In the genomic region with DNA sequence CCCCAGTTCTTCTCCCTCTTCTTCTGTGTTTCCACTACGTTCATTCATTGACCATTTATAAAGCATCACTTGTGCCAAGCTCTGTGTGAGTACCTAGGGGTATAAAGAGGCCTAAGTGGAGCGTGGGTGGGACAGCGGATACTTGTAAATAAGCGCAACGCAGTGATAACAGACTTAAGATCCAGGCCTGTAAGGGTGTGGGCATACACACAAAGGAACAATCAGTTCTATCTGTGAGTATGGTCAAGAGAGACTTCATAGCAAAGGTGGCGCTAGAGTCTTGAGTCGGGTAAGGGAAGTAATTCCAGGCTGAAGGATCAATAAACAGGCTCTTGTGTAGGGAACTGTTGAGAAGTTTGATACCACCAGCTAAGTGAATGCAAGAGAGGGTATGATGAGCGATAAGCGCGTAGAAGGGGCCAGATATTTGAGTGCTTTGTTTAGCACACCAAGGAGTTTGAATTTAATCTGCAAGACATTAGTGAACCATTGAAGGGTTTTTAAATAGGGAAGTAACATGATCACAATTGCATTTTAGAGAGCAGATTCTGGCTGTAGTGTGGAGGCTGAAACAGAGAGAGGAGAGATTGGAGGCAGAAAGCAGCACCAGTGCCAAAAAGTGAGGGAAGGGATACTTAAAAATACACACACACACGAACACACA, we compare ENCODE assay signal across 8 cellular contexts. TPM values are rescaled to one million over a fixed set of nuclear protein-coding genes. Genes with fewer than 3 reads are reported as not detected.
DNase-seq lines count a peak whose midpoint lies in the region; ATAC-seq and TF ChIP-seq lines count a peak whose summit lies in the region.

No MANE protein-coding gene starts in this region.

- ATAC-seq in naive B cell (ENCODE audit: low read depth in 2 of 2) (no peak), GM19395 (IDR thresholded peaks at IDR 0.05; ENCODE audit: unreplicated experiment) (no peak), GM21390 (IDR thresholded peaks at IDR 0.05; ENCODE audit: unreplicated experiment) (no peak)

- no peak for TF ChIP-seq CTCF in Calu3 (IDR thresholded peaks at IDR 0.05; ENCODE audit: unreplicated experiment)
- no peak for TF ChIP-seq CTCF in MCF 10A (IDR thresholded peaks at IDR 0.05; ENCODE audit: unreplicated experiment)

- peak overlapping the region; percentile 94 for H3K4me3 Mint-ChIP-seq in Calu3 (ENCODE audit: low read depth, unreplicated experiment)
- H3K4me3 Mint-ChIP-seq in MCF 10A (ENCODE audit: unreplicated experiment), result peak overlapping the region; percentile 85
- H3K4me3 Mint-ChIP-seq in naive B cell, result peak overlapping the region; percentile 73 to 98 (median 92)

- DNase-seq in Calu3, result no peak
- peak; percentile 48 for DNase-seq in KBM-7
- DNase-seq in MCF 10A (ENCODE audit: unreplicated experiment), result no peak
- no peak for DNase-seq in naive B cell
- DNase-seq in stimulated activated CD4-positive, alpha-beta T cell treated with anti-CD3 and anti-CD28 coated beads, Interleukin-4, amount 100 ng/mL, for 24 hours, result no peak
- DNase-seq in activated CD4-positive, alpha-beta T cell treated with anti-CD3 and anti-CD28 coated beads for 1 hour, result no peak

- H3K27me3 Mint-ChIP-seq in Calu3 (ENCODE audit: unreplicated experiment) (no peaks in the 10 kb centered on the region), MCF 10A (ENCODE audit: insufficient read depth, unreplicated experiment) (no peaks in the 10 kb centered on the region), naive B cell (no peaks in the 10 kb centered on the region)

- H3K9me3 Mint-ChIP-seq in Calu3 (ENCODE audit: low read depth, unreplicated experiment), result no peaks in the 10 kb centered on the region
- no peaks in the 10 kb centered on the region for H3K9me3 Mint-ChIP-seq in MCF 10A (ENCODE audit: unreplicated experiment)
- H3K9me3 Mint-ChIP-seq in naive B cell, result no peaks in the 10 kb centered on the region

- H3K27ac Mint-ChIP-seq in Calu3 (ENCODE audit: unreplicated experiment) (peak overlapping the region; percentile 35), MCF 10A (ENCODE audit: low read depth, unreplicated experiment) (peak overlapping the region; percentile 43), naive B cell (peak overlapping the region in 3 of 6 donors; percentile 4 to 96 (median 67))

- CTCF ChIA-PET in Calu3 (lab: Charles Lee) (interaction anchor here (0.8 kb wide), 1 partner anchor 186 kb away, joined by 4 read pairs; no protein-coding TSS in a partner anchor), MCF 10A (lab: Yijun Ruan, JAX) (interaction anchor here (0.7 to 1.4 kb wide), 7 partner anchors 12 to 868 kb away, joined by 3 to 9 read pairs (median 4); no protein-coding TSS in a partner anchor)

- intact Hi-C loops in Calu3 (cut with micrococcal nuclease; ENCODE audit: unreplicated experiment) (loop anchor here (10.0 kb wide), 1 partner anchor 89 kb away; a partner anchor contains a TSS), MCF 10A (cut with micrococcal nuclease) (no loop called here)

- H3K36me3 Mint-ChIP-seq in Calu3 (ENCODE audit: insufficient read depth, unreplicated experiment) (peaks cover 12% of the 10 kb centered on the region), MCF 10A (ENCODE audit: insufficient read depth, unreplicated experiment) (peaks cover 6% of the 10 kb centered on the region), naive B cell (no peaks in the 10 kb centered on the region)

- peaks cover 33% of the 10 kb centered on the region for H3K4me1 Mint-ChIP-seq in Calu3 (ENCODE audit: low read depth, unreplicated experiment)
- peaks cover 27% of the 10 kb centered on the region for H3K4me1 Mint-ChIP-seq in MCF 10A (ENCODE audit: insufficient read depth, unreplicated experiment)
- H3K4me1 Mint-ChIP-seq in naive B cell, result peaks cover 26 to 34% (median 29%) of the 10 kb centered on the region in 3 donors

- in situ Hi-C loops in KBM-7 (cut with MboI; ENCODE audit: low pct_unique_long_range_greater_than_20kb, low sequenced_read_pairs), result loop anchor here (25.0 kb wide), 1 partner anchor 217 kb away; no protein-coding TSS in a partner anchor

- POLR2A ChIA-PET in MCF 10A (lab: Yijun Ruan, JAX), result interaction anchor here (0.6 to 1.9 kb wide), 17 partner anchors 10 to 203 kb away, joined by 3 to 20 read pairs (median 4); a partner anchor contains a TSS

- BruUV-seq in Calu3 (replicated peaks; lab: Mats Ljungman, UMichigan) (no TSS peak), MCF 10A (replicated peaks; lab: Mats Ljungman, UMichigan) (no TSS peak)

RNA-seq across cellular contexts. Expression of a gene that starts 1.0 kb away (rescaled TPM):
- total RNA-seq in Calu3 (2022), result 9.7 and 10.4 TPM in 2 replicates
- 12.4 and 14.6 TPM in 2 replicates for total RNA-seq in MCF 10A (2022)
- polyA plus RNA-seq in naive B cell (ENCODE audit: low read depth in 6 of 6), result 1 to 10 TPM; 4.0 to 5.8 (median 5.1) TPM
